Comparison of ENCODE assay signal across 25 cellular contexts in the genomic region with DNA sequence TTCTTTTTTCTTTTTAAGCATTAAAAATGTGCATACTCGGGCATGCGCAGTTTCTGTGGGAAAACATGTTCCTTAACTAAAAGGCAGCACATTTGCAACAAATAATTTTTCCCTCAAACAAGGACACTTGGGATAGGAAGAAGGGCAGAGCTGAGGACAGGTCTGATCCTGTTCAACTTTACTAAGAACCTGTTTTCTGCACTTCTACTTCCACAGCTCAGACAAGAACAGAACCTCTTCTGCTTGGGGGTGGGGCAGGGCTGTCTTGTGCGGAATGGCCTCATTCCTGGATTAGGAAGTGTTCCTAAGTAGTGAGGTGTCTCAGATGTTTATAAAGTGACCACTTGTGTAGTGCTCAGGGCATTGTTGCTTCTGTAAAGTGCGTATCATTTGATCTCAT. TPM values are rescaled to one million over a fixed set of nuclear protein-coding genes. Genes with fewer than 3 reads are reported as not detected.
DNase-seq lines count a peak whose midpoint lies in the region; ATAC-seq, FAIRE-seq and TF ChIP-seq lines count a peak whose summit lies in the region.
"Had no signal": no experiment of that assay in that cellular context is flagged by ENCODE, and none has a peak within 500 bp of the region (broad histone marks: within the 10 kb centered on the region; RNA-seq: fewer than 3 reads in every experiment).

No MANE protein-coding gene starts in this region.

- H3K27me3 ChIP-seq in astrocyte (ENCODE audit: insufficient read depth, low read length): no peaks in the 10 kb centered on the region
- H3K27me3 ChIP-seq: body of pancreas, esophagus muscularis mucosa had no signal

- DNase-seq in activated naive CD8-positive, alpha-beta T cell treated with anti-CD3 and anti-CD28 coated beads for 36 hours: no peak
- DNase-seq in astrocyte (ENCODE audit: low read depth) (no peak), DMS153 (lab: John Stamatoyannopoulos, UW) (no peak)
- DNase-seq in stimulated activated naive B cell treated with anti-CD40 and anti-IgM and Interleukin-4, amounts not matched to agents 10 μg/mL and 1 μg/mL and 100 μg/mL, for 72 hours: no peak
- DNase-seq: ACHN; activated CD4-positive, alpha-beta T cell treated with anti-CD3 and anti-CD28 coated beads, Interleukin-2, amount 50 U/mL, for 48 hours; activated naive CD4-positive, alpha-beta T cell treated with anti-CD3 and anti-CD28 coated beads, Interleukin-2, amount 50 U/mL, for 16 hours; body of pancreas; C1 segment of cervical spinal cord; effector CD8-positive, alpha-beta T cell; Karpas-422; mucosa of descending colon; NCI-H187 treated with DMSO at 0.1 percent for 48 hours; NCI-H226; NCI-H82; stimulated activated CD4-positive, alpha-beta T cell treated with anti-CD3 and anti-CD28 coated beads, Interleukin-15, amount 100 ng/mL, for 24 hours; stimulated activated CD8-positive, alpha-beta memory T cell treated with anti-CD3 and anti-CD28 coated beads, Interleukin-4, amount 100 ng/mL, for 48 hours; T-helper 9 cell had no signal

- peaks cover 6% of the 10 kb centered on the region for H3K4me1 ChIP-seq in astrocyte (ENCODE audit: insufficient read depth, low read length)

- H4K20me1 ChIP-seq in astrocyte (ENCODE audit: insufficient read depth, low read length): peaks cover 94% of the 10 kb centered on the region

- ATAC-seq in stimulated activated naive B cell treated with anti-CD40 and anti-IgM and Interleukin-4, amounts not matched to agents 10 μg/mL and 1 μg/mL and 100 μg/mL, for 72 hours (replicated peaks): no peak
- no peak for ATAC-seq in HG03565 (IDR thresholded peaks at IDR 0.05; ENCODE audit: unreplicated experiment)
- ATAC-seq: body of pancreas, mucosa of descending colon, Right ventricle myocardium inferior, sciatic nerve had no signal

- peaks cover 99% of the 10 kb centered on the region for H3K79me2 ChIP-seq in astrocyte (ENCODE audit: insufficient read depth, low read length)

- no peak overlapping the region for H3K9ac ChIP-seq in astrocyte (ENCODE audit: low read length)

- no peak for TF ChIP-seq CTCF in astrocyte (IDR thresholded peaks at IDR 0.05; ENCODE audit: insufficient read depth, low read depth, low read length)

- peaks cover 26% of the 10 kb centered on the region for H3K36me3 ChIP-seq in astrocyte (ENCODE audit: insufficient read depth, low read length)

- no peak overlapping the region for H3K27ac ChIP-seq in astrocyte (ENCODE audit: low read depth, low read length)
- H3K27ac ChIP-seq: body of pancreas, esophagus muscularis mucosa had no signal

- no peak overlapping the region for H3K4me2 ChIP-seq in astrocyte (ENCODE audit: low read length)

- H2AFZ ChIP-seq in astrocyte (ENCODE audit: low read depth, low read length): no peak overlapping the region

- H3K27me3 Mint-ChIP-seq in activated naive CD8-positive, alpha-beta T cell: no peaks in the 10 kb centered on the region
- H3K27me3 Mint-ChIP-seq in activated naive CD8-positive, alpha-beta T cell treated with anti-CD3 and anti-CD28 coated beads for 36 hours: no peaks in the 10 kb centered on the region
- H3K27me3 Mint-ChIP-seq in astrocyte (ENCODE audit: low read depth, unreplicated experiment): no peaks in the 10 kb centered on the region
- H3K27me3 Mint-ChIP-seq in stimulated activated naive B cell treated with anti-CD40 and anti-IgM and Interleukin-4, amounts not matched to agents 10 μg/mL and 1 μg/mL and 100 μg/mL, for 72 hours: no peaks in the 10 kb centered on the region

- H3K9me3 ChIP-seq in astrocyte (ENCODE audit: insufficient read depth, low read depth, low read length): no peaks in the 10 kb centered on the region
- H3K9me3 ChIP-seq: body of pancreas, esophagus muscularis mucosa, mucosa of descending colon had no signal

- H3K4me3 Mint-ChIP-seq in activated naive CD8-positive, alpha-beta T cell: no peak overlapping the region
- H3K4me3 Mint-ChIP-seq in activated naive CD8-positive, alpha-beta T cell treated with anti-CD3 and anti-CD28 coated beads for 36 hours: no peak overlapping the region
- H3K4me3 Mint-ChIP-seq in astrocyte (ENCODE audit: unreplicated experiment): no peak overlapping the region
- no peak overlapping the region for H3K4me3 Mint-ChIP-seq in stimulated activated naive B cell treated with anti-CD40 and anti-IgM and Interleukin-4, amounts not matched to agents 10 μg/mL and 1 μg/mL and 100 μg/mL, for 72 hours

- H3K4me1 Mint-ChIP-seq in activated naive CD8-positive, alpha-beta T cell (ENCODE audit: low read depth): peaks cover 40% of the 10 kb centered on the region
- peaks cover 41% of the 10 kb centered on the region for H3K4me1 Mint-ChIP-seq in activated naive CD8-positive, alpha-beta T cell treated with anti-CD3 and anti-CD28 coated beads for 36 hours
- H3K4me1 Mint-ChIP-seq in astrocyte (ENCODE audit: low read depth, unreplicated experiment): peaks cover 18% of the 10 kb centered on the region
- H3K4me1 Mint-ChIP-seq in stimulated activated naive B cell treated with anti-CD40 and anti-IgM and Interleukin-4, amounts not matched to agents 10 μg/mL and 1 μg/mL and 100 μg/mL, for 72 hours: peaks cover 17 to 35% of the 10 kb centered on the region in 2 donors

- H3K9me3 Mint-ChIP-seq in activated naive CD8-positive, alpha-beta T cell (ENCODE audit: low read depth): no peaks in the 10 kb centered on the region
- no peaks in the 10 kb centered on the region for H3K9me3 Mint-ChIP-seq in activated naive CD8-positive, alpha-beta T cell treated with anti-CD3 and anti-CD28 coated beads for 36 hours
- H3K9me3 Mint-ChIP-seq in astrocyte (ENCODE audit: unreplicated experiment): no peaks in the 10 kb centered on the region
- no peaks in the 10 kb centered on the region for H3K9me3 Mint-ChIP-seq in stimulated activated naive B cell treated with anti-CD40 and anti-IgM and Interleukin-4, amounts not matched to agents 10 μg/mL and 1 μg/mL and 100 μg/mL, for 72 hours

- no peak overlapping the region for H3K4me3 ChIP-seq in astrocyte (ENCODE audit: insufficient read depth, low read depth, low read length)
- H3K4me3 ChIP-seq: body of pancreas, esophagus muscularis mucosa, mucosa of descending colon had no signal

- no peak for FAIRE-seq in astrocyte (lab: Jason Lieb, UNC)
- FAIRE-seq: GM19239, islet of Langerhans had no signal

- H3K27ac Mint-ChIP-seq in activated naive CD8-positive, alpha-beta T cell: peak overlapping the region; percentile 35
- no peak overlapping the region for H3K27ac Mint-ChIP-seq in activated naive CD8-positive, alpha-beta T cell treated with anti-CD3 and anti-CD28 coated beads for 36 hours
- peak overlapping the region; percentile 64 for H3K27ac Mint-ChIP-seq in astrocyte (ENCODE audit: unreplicated experiment)
- H3K27ac Mint-ChIP-seq in stimulated activated naive B cell treated with anti-CD40 and anti-IgM and Interleukin-4, amounts not matched to agents 10 μg/mL and 1 μg/mL and 100 μg/mL, for 72 hours: peak overlapping the region; percentile 62

- H3K36me3 Mint-ChIP-seq in activated naive CD8-positive, alpha-beta T cell: no peaks in the 10 kb centered on the region
- peaks cover 30% of the 10 kb centered on the region for H3K36me3 Mint-ChIP-seq in activated naive CD8-positive, alpha-beta T cell treated with anti-CD3 and anti-CD28 coated beads for 36 hours
- peaks cover 14% of the 10 kb centered on the region for H3K36me3 Mint-ChIP-seq in astrocyte (ENCODE audit: low read depth, unreplicated experiment)
- peaks cover 29 to 44% of the 10 kb centered on the region in 2 donors for H3K36me3 Mint-ChIP-seq in stimulated activated naive B cell treated with anti-CD40 and anti-IgM and Interleukin-4, amounts not matched to agents 10 μg/mL and 1 μg/mL and 100 μg/mL, for 72 hours

RNA-seq across cellular contexts. Expression of a gene that starts 18.3 kb away (rescaled TPM):
- 100 to 1,000 TPM; 123 to 133 TPM for total RNA-seq in activated naive CD8-positive, alpha-beta T cell treated with anti-CD3 and anti-CD28 coated beads for 36 hours
- 60.4 and 65.1 TPM in 2 replicates for total RNA-seq in astrocyte

RNA-seq across cellular contexts. Expression of a gene that starts 18.6 kb away (rescaled TPM):
- total RNA-seq in activated naive CD8-positive, alpha-beta T cell treated with anti-CD3 and anti-CD28 coated beads for 36 hours: 10 to 100 TPM; 79.5 to 84.1 TPM
- 50.6 and 51.9 TPM in 2 replicates for total RNA-seq in astrocyte

RNA-seq across cellular contexts. Expression of a gene that starts 39.1 kb away (rescaled TPM):
- 10 to 100 TPM; 44.6 to 53.5 TPM for total RNA-seq in activated naive CD8-positive, alpha-beta T cell treated with anti-CD3 and anti-CD28 coated beads for 36 hours
- 48.0 and 49.3 TPM in 2 replicates for total RNA-seq in astrocyte

RNA-seq across cellular contexts. Expression of a gene that starts 39.7 kb away (rescaled TPM):
- total RNA-seq in activated naive CD8-positive, alpha-beta T cell treated with anti-CD3 and anti-CD28 coated beads for 36 hours: 1 to 10 TPM; 1.5 to 3.2 TPM
- 8.4 and 9.8 TPM in 2 replicates for total RNA-seq in astrocyte

RNA-seq across cellular contexts. Expression of a gene that starts 48.9 kb away (rescaled TPM):
- total RNA-seq in activated naive CD8-positive, alpha-beta T cell treated with anti-CD3 and anti-CD28 coated beads for 36 hours: 1,000 to 10,000 TPM; 1,649 to 1,711 TPM
- total RNA-seq in astrocyte: 894 and 943 TPM in 2 replicates
